ENCODE assay signal across 16 cellular contexts in genomic region chr4:47071863-47072441, GRCh38. TPM values are rescaled to one million over a fixed set of nuclear protein-coding genes. Genes with fewer than 3 reads are reported as not detected.
DNase-seq lines count a peak whose midpoint lies in the region; FAIRE-seq and TF ChIP-seq lines count a peak whose summit lies in the region.
"Had no signal": no experiment of that assay in that cellular context is flagged by ENCODE, and none has a peak within 500 bp of the region (broad histone marks: within the 10 kb centered on the region; RNA-seq: fewer than 3 reads in every experiment).

No MANE protein-coding gene starts in this region.

- intact Hi-C loops in esophagus squamous epithelium (cut with DNase I): no loop called here

- H3K27me3 Mint-ChIP-seq in T-helper 2 cell treated with Interferon-gamma antibody and Interleukin-4, amounts not matched to agents 5 μg/mL and 100 μg/mL, for 36 hours (ENCODE audit: low read depth): no peaks in the 10 kb centered on the region

- WGBS in esophagus squamous epithelium, 2 donors: 32 to 36% methylated on average over 2 of the region's 2 CpGs

- TF ChIP-seq CTCF in epithelial cell of esophagus (IDR thresholded peaks at IDR 0.05; ENCODE audit: insufficient read depth, low read depth, low read length, missing control alignments) (no peak), retinal pigment epithelial cell (conservative IDR thresholded peaks at IDR 0.05; ENCODE audit: low read depth, low read length) (no peak), esophagus squamous epithelium (IDR thresholded peaks at IDR 0.05) (no peak)

- TF ChIP-seq POLR2A in esophagus squamous epithelium (IDR thresholded peaks at IDR 0.05): no peak

- no peak for FAIRE-seq in RCC 7860 (lab: Jason Lieb, UNC)

- H3K9me3 ChIP-seq in esophagus squamous epithelium: no peaks in the 10 kb centered on the region
- H3K9me3 ChIP-seq: upper lobe of left lung had no signal

- no peaks in the 10 kb centered on the region for H3K36me3 Mint-ChIP-seq in T-helper 2 cell treated with Interferon-gamma antibody and Interleukin-4, amounts not matched to agents 5 μg/mL and 100 μg/mL, for 36 hours (ENCODE audit: low read depth)
- H3K36me3 Mint-ChIP-seq: activated naive CD4-positive, alpha-beta T cell treated with anti-CD3 and anti-CD28 coated beads, Interleukin-2, amount 50 U/mL, for 72 hours had no signal

- no peak overlapping the region for H3K27ac Mint-ChIP-seq in T-helper 2 cell treated with Interferon-gamma antibody and Interleukin-4, amounts not matched to agents 5 μg/mL and 100 μg/mL, for 36 hours
- H3K27ac Mint-ChIP-seq: activated naive CD4-positive, alpha-beta T cell treated with anti-CD3 and anti-CD28 coated beads, Interleukin-2, amount 50 U/mL, for 72 hours had no signal

- peak; percentile 34 for DNase-seq in HS-27A (ENCODE audit: low read depth)
- peak; percentile 38 for DNase-seq in RCC 7860 (ENCODE audit: low spot score)
- peak; percentile 44 for DNase-seq in epithelial cell of esophagus (ENCODE audit: low read depth)
- peak; percentile 14 for DNase-seq in retinal pigment epithelial cell (ENCODE audit: low read depth)
- DNase-seq in effector CD8-positive, alpha-beta T cell (lab: John Stamatoyannopoulos, UW): no peak
- DNase-seq in T-helper 2 cell treated with Interferon-gamma antibody and Interleukin-4, amounts not matched to agents 5 μg/mL and 100 μg/mL, for 36 hours (ENCODE audit: low spot score): no peak
- DNase-seq in NCI-H2107 (lab: John Stamatoyannopoulos, UW): no peak
- DNase-seq in esophagus squamous epithelium (lab: John Stamatoyannopoulos, UW): no peak
- DNase-seq: activated CD8-positive, alpha-beta memory T cell treated with anti-CD3 and anti-CD28 coated beads for 24 hours; hippocampal formation; mesendoderm; NCI-H2171 treated with DMSO at 0.1 percent for 48 hours; T-helper 9 cell; upper lobe of left lung had no signal

- H3K4me3 ChIP-seq in epithelial cell of esophagus (ENCODE audit: low read length) (no peak overlapping the region), retinal pigment epithelial cell (ENCODE audit: low read length) (no peak overlapping the region), esophagus squamous epithelium (no peak overlapping the region)
- H3K4me3 ChIP-seq: upper lobe of left lung had no signal

- no peak overlapping the region for H3K27ac ChIP-seq in esophagus squamous epithelium
- H3K27ac ChIP-seq: parathyroid adenoma, upper lobe of left lung had no signal

- no peaks in the 10 kb centered on the region for H3K27me3 ChIP-seq in esophagus squamous epithelium
- H3K27me3 ChIP-seq: upper lobe of left lung had no signal

- no peaks in the 10 kb centered on the region for H3K4me1 ChIP-seq in esophagus squamous epithelium
- H3K4me1 ChIP-seq: parathyroid adenoma, upper lobe of left lung had no signal

- no peaks in the 10 kb centered on the region for H3K9me3 Mint-ChIP-seq in T-helper 2 cell treated with Interferon-gamma antibody and Interleukin-4, amounts not matched to agents 5 μg/mL and 100 μg/mL, for 36 hours

- no peaks in the 10 kb centered on the region for H3K36me3 ChIP-seq in esophagus squamous epithelium
- H3K36me3 ChIP-seq: upper lobe of left lung had no signal

- H3K4me1 Mint-ChIP-seq in T-helper 2 cell treated with Interferon-gamma antibody and Interleukin-4, amounts not matched to agents 5 μg/mL and 100 μg/mL, for 36 hours (ENCODE audit: low read depth): no peaks in the 10 kb centered on the region

- no peak overlapping the region for H3K4me3 Mint-ChIP-seq in T-helper 2 cell treated with Interferon-gamma antibody and Interleukin-4, amounts not matched to agents 5 μg/mL and 100 μg/mL, for 36 hours

RNA-seq across cellular contexts. Expression of gene GABRB1, which starts 40.6 kb away (rescaled TPM):
- total RNA-seq in esophagus squamous epithelium: not detected
- total RNA-seq: activated naive CD4-positive, alpha-beta T cell treated with anti-CD3 and anti-CD28 coated beads, Interleukin-2, amount 50 U/mL, for 72 hours; upper lobe of left lung had no signal

Comparison
In these comparisons a context has a peak if more than half of its experiments do, and no peak if none do; other contexts are left out.
1. DNase-seq: peak in HS-27A (single experiment), RCC 7860 (single experiment), epithelial cell of esophagus (single experiment) and retinal pigment epithelial cell (single experiment); none in effector CD8-positive, alpha-beta T cell (single experiment), T-helper 2 cell treated with Interferon-gamma antibody and Interleukin-4, amounts not matched to agents 5 μg/mL and 100 μg/mL, for 36 hours (single experiment), NCI-H2107 (single experiment) and esophagus squamous epithelium (single experiment).